ENCODE assay signal across 24 cellular contexts in genomic region chr11:45905095-45905494, GRCh38. TPM values are rescaled to one million over a fixed set of nuclear protein-coding genes. Genes with fewer than 3 reads are reported as not detected.
DNase-seq lines count a peak whose midpoint lies in the region; ATAC-seq, FAIRE-seq and TF ChIP-seq lines count a peak whose summit lies in the region.
"Had no signal": no experiment of that assay in that cellular context is flagged by ENCODE, and none has a peak within 500 bp of the region (broad histone marks: within the 10 kb centered on the region; RNA-seq: fewer than 3 reads in every experiment).

No MANE protein-coding gene starts in this region.

- POLR2A ChIA-PET in PC-9 (lab: Charles Lee; ENCODE audit: unreplicated experiment): no interaction called here

- no peaks in the 10 kb centered on the region for H3K79me2 ChIP-seq in PC-9 (ENCODE audit: low read depth)

- WGBS in body of pancreas, 2 donors: 90% methylated on average over 19 of the region's 19 CpGs; no CpG with 5 or more reads in 1 of the 2 donors
- 85 to 88% methylated on average over 19 of the region's 19 CpGs for WGBS in pancreas, 2 donors

- H3K4me2 ChIP-seq in PC-9: no peak overlapping the region
- H3K4me2 ChIP-seq: BLaER1 treated with 17β-estradiol and CSF1 and Interleukin-3, amounts not matched to agents 10 nM and 100 nM had no signal

- TF ChIP-seq CTCF in PC-9 (conservative IDR thresholded peaks at IDR 0.05): no peak
- no peak for TF ChIP-seq CTCF in body of pancreas (IDR thresholded peaks at IDR 0.05)
- TF ChIP-seq CTCF in pancreas (IDR thresholded peaks at IDR 0.05): no peak

- CTCF ChIA-PET in PC-9 (lab: Charles Lee): no interaction called here

- TSS peak; percentile 11 for BruUV-seq in PC-9 (replicated peaks; lab: Mats Ljungman, UMichigan)

- H3K4me3 ChIP-seq in PC-9 (no peak overlapping the region), body of pancreas (no peak overlapping the region), pancreas (no peak overlapping the region)
- H3K4me3 ChIP-seq: BLaER1 treated with 17β-estradiol and CSF1 and Interleukin-3, amounts not matched to agents 10 nM and 100 nM; GM23248 had no signal

- H3K4me1 ChIP-seq in PC-9 (replicated peaks; ENCODE audit: insufficient read depth) (peaks cover 6% of the 10 kb centered on the region; the same call in 1 of the 2 replicates), body of pancreas (peaks cover 77% of the 10 kb centered on the region), pancreas (peaks cover 19 to 34% (median 31%) of the 10 kb centered on the region in 3 donors)
- H3K4me1 ChIP-seq: BE2C had no signal

- no peak overlapping the region for H3K27ac ChIP-seq in PC-9
- peak overlapping the region; percentile 83 to 93 (median 90) for H3K27ac ChIP-seq in body of pancreas
- peak overlapping the region; percentile 65 to 87 (median 76) for H3K27ac ChIP-seq in pancreas
- H3K27ac ChIP-seq: BLaER1 treated with 17β-estradiol and CSF1 and Interleukin-3, amounts not matched to agents 10 nM and 100 nM; GM23248 had no signal

- no peak overlapping the region for H2AFZ ChIP-seq in PC-9
- H2AFZ ChIP-seq: GM23248 had no signal

- no peaks in the 10 kb centered on the region for H3K36me3 ChIP-seq in PC-9 (ENCODE audit: low read depth)
- H3K36me3 ChIP-seq in body of pancreas (replicated peaks in 1 of 2; ENCODE audit: insufficient read depth in 1 of 2, low read depth in 2 of 2): peaks cover 0 to 4% of the 10 kb centered on the region in 2 donors
- H3K36me3 ChIP-seq in pancreas: peaks cover 0 to 21% (median 3%) of the 10 kb centered on the region in 3 donors

- peaks cover 7% of the 10 kb centered on the region; the same call in 1 of the 2 replicates for H3F3A ChIP-seq in PC-9 (ENCODE audit: insufficient read depth, low read depth)

- TF ChIP-seq POLR2A in body of pancreas (IDR thresholded peaks at IDR 0.05): no peak

- no peaks in the 10 kb centered on the region for H3K9me2 ChIP-seq in PC-9 (ENCODE audit: insufficient read depth)

- no peaks in the 10 kb centered on the region for H3K27me3 ChIP-seq in PC-9 (ENCODE audit: insufficient read depth, low read depth)
- no peaks in the 10 kb centered on the region for H3K27me3 ChIP-seq in body of pancreas
- no peaks in the 10 kb centered on the region for H3K27me3 ChIP-seq in pancreas
- H3K27me3 ChIP-seq: BE2C had no signal

- intact Hi-C loops in PC-9 (cut with micrococcal nuclease; ENCODE audit: unreplicated experiment) (no loop called here), body of pancreas (cut with DNase I) (no loop called here), pancreas (cut with DNase I) (no loop called here)

- no peaks in the 10 kb centered on the region for H4K20me1 ChIP-seq in PC-9 (ENCODE audit: insufficient read depth)

- no peak for ATAC-seq in body of pancreas
- no peak for ATAC-seq in pancreas

- H3K9me3 ChIP-seq in PC-9 (ENCODE audit: insufficient read depth, low read depth) (no peaks in the 10 kb centered on the region), body of pancreas (no peaks in the 10 kb centered on the region), pancreas (no peaks in the 10 kb centered on the region)
- H3K9me3 ChIP-seq: BE2C; BLaER1 treated with 17β-estradiol and CSF1 and Interleukin-3, amounts not matched to agents 10 nM and 100 nM had no signal

- DNase-seq in PC-9 (no peak), body of pancreas (no peak), pancreas (peak in 2 of 6 donors; percentile 34 to 80), SW480 (ENCODE audit: low spot score) (no peak), NCI-H2171 treated with DMSO at 0.1 percent for 48 hours (lab: John Stamatoyannopoulos, UW) (no peak), T-helper 2 cell (no peak), NCI-H69 (lab: John Stamatoyannopoulos, UW) (no peak)
- DNase-seq: AML-193; BE2C; Calu3; CD4-positive, alpha-beta memory T cell; COR-L47; DMS53; DMS79 treated with DMSO at 0.1 percent for 48 hours; GF-D8; GM23248; H7; HCEC 1CT had no signal

- FAIRE-seq in pancreas (lab: Jason Lieb, UNC): no peak
- FAIRE-seq: GM12891, H1 had no signal

RNA-seq across cellular contexts. Expression of gene FREY1, which starts 2.0 kb away (rescaled TPM):
- total RNA-seq in PC-9 (2021) (2.2 and 4.2 TPM in 2 replicates), body of pancreas (1 to 10 TPM; 2.3 to 8.2 TPM), pancreas (under 1 TPM in 5 of 6 donors, not detected in 1; 0.28 to 0.66 (median 0.40) TPM)
- 1 to 10 TPM in 1 of 2 donors, under 1 TPM in 1; 0.12 to 1.3 TPM for polyA plus RNA-seq in pancreas
- total RNA-seq: GM23248 had no signal
- polyA plus RNA-seq: AG04450; CD4-positive, alpha-beta memory T cell; GM23248 had no signal

RNA-seq across cellular contexts. Expression of gene PEX16, which starts 12.6 kb away (rescaled TPM):
- total RNA-seq in PC-9 (2021) (35.8 and 48.6 TPM in 2 replicates), body of pancreas (10 to 100 TPM; 29.1 to 41.5 TPM), pancreas (10 to 100 TPM; 18.6 to 26.8 (median 23.6) TPM)
- polyA plus RNA-seq in pancreas: 10 to 100 TPM; 39.2 to 44.3 TPM

RNA-seq across cellular contexts. Expression of gene LARGE2, which starts 17.4 kb away (rescaled TPM):
- total RNA-seq in PC-9 (2021) (1.4 and 2.6 TPM in 2 replicates), body of pancreas (10 to 100 TPM; 12.2 to 14.5 TPM), pancreas (10 to 100 TPM in 5 of 6 donors, 1 to 10 TPM in 1; 9.0 to 20.4 (median 16.9) TPM)
- polyA plus RNA-seq in pancreas: 10 to 100 TPM; 48.2 to 48.4 TPM
- total RNA-seq: A172, G401, GM23248 had no signal
- polyA plus RNA-seq: AG04450, GM23248 had no signal

RNA-seq across cellular contexts. Expression of gene MAPK8IP1, which starts 19.6 kb away (rescaled TPM):
- total RNA-seq in PC-9 (2021): 13.6 and 18.8 TPM in 2 replicates
- 10 to 100 TPM; 23.7 to 32.4 TPM for total RNA-seq in body of pancreas
- total RNA-seq in pancreas: 10 to 100 TPM; 21.3 to 49.7 (median 40.6) TPM
- polyA plus RNA-seq in pancreas: 10 to 100 TPM; 22.5 to 31.6 TPM

RNA-seq across cellular contexts. Expression of gene CRY2, which starts 57.8 kb away (rescaled TPM):
- total RNA-seq in PC-9 (2021): 17.5 and 27.3 TPM in 2 replicates
- total RNA-seq in body of pancreas: 10 to 100 TPM; 24.6 to 65.9 TPM
- 10 to 100 TPM; 15.3 to 29.4 (median 20.7) TPM for total RNA-seq in pancreas
- 10 to 100 TPM; 16.0 to 28.5 TPM for polyA plus RNA-seq in pancreas
